10 cellular contexts compared by ENCODE assay signal in the genomic region with DNA sequence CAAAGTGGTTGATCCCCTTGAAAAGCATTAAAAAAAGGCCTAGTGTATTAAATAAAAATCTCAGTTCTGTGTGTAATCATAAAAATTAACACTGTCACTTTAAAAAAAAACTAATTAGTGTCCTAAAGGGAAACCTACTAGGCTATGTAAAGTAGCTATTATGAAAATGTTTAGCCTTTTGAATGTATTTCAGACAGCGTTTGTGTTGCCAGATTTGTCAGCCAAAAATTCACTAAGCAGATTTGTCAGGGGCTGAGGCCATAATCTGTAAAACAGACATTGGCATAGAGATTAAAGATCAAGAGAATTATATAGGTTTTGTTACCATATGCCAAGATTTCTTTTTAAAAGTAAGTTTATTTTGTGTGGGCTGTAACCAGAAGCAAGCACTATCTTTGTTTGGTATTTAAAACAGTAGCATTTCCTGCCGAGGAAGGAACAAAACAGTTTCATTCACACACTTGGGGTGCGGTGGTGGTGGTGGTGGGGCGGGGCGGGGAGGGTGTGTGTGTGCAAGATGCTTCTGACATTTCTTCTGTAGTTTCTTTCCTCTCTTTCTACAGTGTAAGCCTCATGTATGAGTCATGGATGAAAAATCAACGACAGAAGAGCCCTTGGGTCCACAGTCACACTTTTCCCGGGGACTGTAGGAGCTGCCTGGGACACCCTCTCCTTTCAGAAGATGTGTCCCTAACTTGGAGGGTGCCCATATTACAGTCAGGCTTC.
DNase-seq lines count a peak whose midpoint lies in the region; ATAC-seq and TF ChIP-seq lines count a peak whose summit lies in the region.
"Had no signal": no experiment of that assay in that cellular context is flagged by ENCODE, and none has a peak within 500 bp of the region (broad histone marks: within the 10 kb centered on the region; RNA-seq: fewer than 3 reads in every experiment).

No MANE protein-coding gene starts in this region.

- 58% methylated on average over 7 of the region's 7 CpGs for WGBS in hepatocyte (ENCODE audit: low lambda C conversion rate, missing lambda C conversion rate)
- WGBS in heart left ventricle, 4 donors: 51 to 54% (median 53%) methylated on average over 7 of the region's 7 CpGs

- CTCF ChIA-PET in HEK293T (lab: Yijun Ruan, JAX): no interaction called here

- ATAC-seq in HG02973 (IDR thresholded peaks at IDR 0.05; ENCODE audit: unreplicated experiment) (no peak), heart left ventricle (no peak)
- ATAC-seq: left ventricle myocardium superior had no signal

- H3K36me3 ChIP-seq in hepatocyte (replicated peaks; ENCODE audit: insufficient read depth, low read depth) (no peaks in the 10 kb centered on the region), heart left ventricle (no peaks in the 10 kb centered on the region)

- intact Hi-C loops in heart left ventricle (cut with DNase I): loop anchor here in 1 of 10 donors (10.0 kb wide), 1 partner anchor 1995 kb away; no protein-coding TSS in a partner anchor

- H3K27me3 ChIP-seq in hepatocyte (no peaks in the 10 kb centered on the region), heart left ventricle (peaks cover 0 to 14% (median 0%) of the 10 kb centered on the region in 9 donors)

- no peak for TF ChIP-seq POLR2A in heart left ventricle (IDR thresholded peaks at IDR 0.05)

- TF ChIP-seq CTCF in hepatocyte (IDR thresholded peaks at IDR 0.05; ENCODE audit: poor library complexity): no peak
- TF ChIP-seq CTCF in heart left ventricle (IDR thresholded peaks at IDR 0.05): no peak

- H3K4me3 ChIP-seq in hepatocyte (no peak overlapping the region), heart left ventricle (no peak overlapping the region)
- H3K4me3 ChIP-seq: skin epidermis had no signal

- no peaks in the 10 kb centered on the region for H4K20me1 ChIP-seq in hepatocyte (ENCODE audit: insufficient read depth, poor library complexity, severe bottlenecking)

- POLR2A ChIA-PET in HEK293T (lab: Yijun Ruan, JAX): no interaction called here

- no peak overlapping the region for H3K4me2 ChIP-seq in hepatocyte

- H3K9me3 ChIP-seq in hepatocyte (ENCODE audit: low read depth) (no peaks in the 10 kb centered on the region), heart left ventricle (no peaks in the 10 kb centered on the region)

- no peaks in the 10 kb centered on the region for H3K79me2 ChIP-seq in hepatocyte

- H3K27ac ChIP-seq in hepatocyte (no peak overlapping the region), heart left ventricle (no peak overlapping the region)
- H3K27ac ChIP-seq: skin epidermis had no signal

- H3K4me1 ChIP-seq in hepatocyte (ENCODE audit: insufficient read depth) (no peaks in the 10 kb centered on the region), heart left ventricle (no peaks in the 10 kb centered on the region)

- peak; percentile 57 for DNase-seq in EL
- peak; percentile 15 for DNase-seq in HCEC 1CT
- DNase-seq in SW480 (ENCODE audit: low spot score): peak; percentile 37
- peak; percentile 28 for DNase-seq in hepatocyte (ENCODE audit: low spot score)
- DNase-seq in heart left ventricle: no peak
- no peak for DNase-seq in NCI-H1105 (lab: John Stamatoyannopoulos, UW)
- no peak for DNase-seq in HEK293T (ENCODE audit: extremely low spot score)
- DNase-seq: left ventricle myocardium superior had no signal

- no peaks in the 10 kb centered on the region for H3K9me2 ChIP-seq in hepatocyte (replicated peaks; ENCODE audit: insufficient read depth)

- H2AFZ ChIP-seq in hepatocyte: no peak overlapping the region

TF ChIP-seq in HEK293T, 16 proteins besides CTCF, POLR2A, EP300 and RAD21:
- no peak for TF ChIP-seq ARNT (IDR thresholded peaks at IDR 0.05)
- no peak for TF ChIP-seq TARDBP (IDR thresholded peaks at IDR 0.05)
- TF ChIP-seq HDGF (IDR thresholded peaks at IDR 0.05; ENCODE audit: borderline replicate concordance): no peak
- TF ChIP-seq NFRKB (IDR thresholded peaks at IDR 0.05): no peak
- TF ChIP-seq ELF4 (IDR thresholded peaks at IDR 0.05): no peak

Comparison
In these comparisons a context has a peak if more than half of its experiments do, and no peak if none do; other contexts are left out.
1. DNase-seq: peak in EL (single experiment), HCEC 1CT (single experiment), SW480 (single experiment) and hepatocyte (single experiment); none in heart left ventricle (0 of 5), NCI-H1105 (single experiment) and HEK293T (single experiment).